ENCODE assay signal across 8 cellular contexts in genomic region chr5:132190161-132190817, GRCh38. TPM values are rescaled to one million over a fixed set of nuclear protein-coding genes. Genes with fewer than 3 reads are reported as not detected.
DNase-seq lines count a peak whose midpoint lies in the region; ATAC-seq and TF ChIP-seq lines count a peak whose summit lies in the region.

No MANE protein-coding gene starts in this region.

- CTCF ChIA-PET in T-cell (lab: Charles Lee): interaction anchor here in 1 of 2 donors (0.9 to 1.4 kb wide), 3 partner anchors 10 to 94 kb away, joined by 4 to 6 read pairs (median 4); no protein-coding TSS in a partner anchor

- H3K4me3 ChIP-seq in CD4-positive, CD25-positive, alpha-beta regulatory T cell (ENCODE audit: low read depth, low read length): no peak overlapping the region
- no peak overlapping the region for H3K4me3 ChIP-seq in osteoblast (ENCODE audit: insufficient read depth, low read length)

- ATAC-seq in CD4-positive, CD25-positive, alpha-beta regulatory T cell (ENCODE audit: low read depth in 2 of 2): peak; percentile 66 to 74
- peak; percentile 52 for ATAC-seq in GM18520 (IDR thresholded peaks at IDR 0.05; ENCODE audit: unreplicated experiment)
- ATAC-seq in HG03025 (IDR thresholded peaks at IDR 0.05; ENCODE audit: low FRiP score, unreplicated experiment): peak; percentile 71
- peak; percentile 92 to 100 (median 98) for ATAC-seq in T-cell (replicated peaks in 1 of 4)

- POLR2A ChIA-PET in T-cell (lab: Charles Lee): interaction anchor here in 1 of 2 donors (0.6 to 0.7 kb wide), 2 partner anchors 86 to 847 kb away, joined by 5 to 7 read pairs; no protein-coding TSS in a partner anchor

- no peaks in the 10 kb centered on the region for H3K36me3 Mint-ChIP-seq in CD4-positive, CD25-positive, alpha-beta regulatory T cell
- H3K36me3 Mint-ChIP-seq in T-cell: no peaks in the 10 kb centered on the region

- H3K4me3 Mint-ChIP-seq in CD4-positive, CD25-positive, alpha-beta regulatory T cell: no peak overlapping the region
- H3K4me3 Mint-ChIP-seq in T-cell: no peak overlapping the region

- intact Hi-C loops in posterior vena cava (cut with DNase I): no loop called here

- no peaks in the 10 kb centered on the region for H3K4me1 ChIP-seq in CD4-positive, CD25-positive, alpha-beta regulatory T cell (ENCODE audit: control insufficient read depth, insufficient read depth, low read length, poor library complexity, severe bottlenecking)
- H3K4me1 ChIP-seq in osteoblast (ENCODE audit: insufficient read depth, low read length): no peaks in the 10 kb centered on the region

- H3K27ac ChIP-seq in CD4-positive, CD25-positive, alpha-beta regulatory T cell (ENCODE audit: insufficient read depth, low read length, poor library complexity, severe bottlenecking): no peak overlapping the region
- no peak overlapping the region for H3K27ac ChIP-seq in osteoblast (ENCODE audit: low read depth, low read length)

- peak; percentile 93 for TF ChIP-seq CTCF in osteoblast (IDR thresholded peaks at IDR 0.05; ENCODE audit: extremely low read depth, low read depth, low read length)

- H3K4me2 ChIP-seq in osteoblast (ENCODE audit: insufficient read depth, low read length): no peak overlapping the region

- H3K27ac Mint-ChIP-seq in CD4-positive, CD25-positive, alpha-beta regulatory T cell: no peak overlapping the region
- H3K27ac Mint-ChIP-seq in T-cell: no peak overlapping the region

- H3K4me1 Mint-ChIP-seq in CD4-positive, CD25-positive, alpha-beta regulatory T cell: peaks cover 0 to 4% (median 0%) of the 10 kb centered on the region in 4 donors
- peaks cover 0 to 3% (median 3%) of the 10 kb centered on the region in 3 donors for H3K4me1 Mint-ChIP-seq in T-cell

- no peak overlapping the region for H2AFZ ChIP-seq in osteoblast (ENCODE audit: low read length)

- H3K9me3 Mint-ChIP-seq in CD4-positive, CD25-positive, alpha-beta regulatory T cell: no peaks in the 10 kb centered on the region
- no peaks in the 10 kb centered on the region for H3K9me3 Mint-ChIP-seq in T-cell

- H3K79me2 ChIP-seq in osteoblast (ENCODE audit: insufficient read depth, low read length): no peaks in the 10 kb centered on the region

- peaks cover 6% of the 10 kb centered on the region for H3K27me3 ChIP-seq in CD4-positive, CD25-positive, alpha-beta regulatory T cell (ENCODE audit: control insufficient read depth, insufficient read depth, low read length)
- H3K27me3 ChIP-seq in osteoblast (ENCODE audit: insufficient read depth, low read length): no peaks in the 10 kb centered on the region

- no peaks in the 10 kb centered on the region for H4K20me1 ChIP-seq in osteoblast (ENCODE audit: insufficient read depth, low read length)

- no peaks in the 10 kb centered on the region for H3K9me3 ChIP-seq in CD4-positive, CD25-positive, alpha-beta regulatory T cell (ENCODE audit: control insufficient read depth in 2 of 2, low read length in 2 of 2)
- H3K9me3 ChIP-seq in osteoblast (ENCODE audit: low read depth, low read length): no peaks in the 10 kb centered on the region

- H3K36me3 ChIP-seq in CD4-positive, CD25-positive, alpha-beta regulatory T cell (ENCODE audit: control insufficient read depth, insufficient read depth, low read length): no peaks in the 10 kb centered on the region
- H3K36me3 ChIP-seq in osteoblast (ENCODE audit: insufficient read depth, low read length): peaks cover 31% of the 10 kb centered on the region

- peak in 2 of 3 donors; percentile 36 to 67 for DNase-seq in CD4-positive, CD25-positive, alpha-beta regulatory T cell
- peak; percentile 75 for DNase-seq in NCI-H2029 treated with DMSO at 0.1 percent for 48 hours (lab: John Stamatoyannopoulos, UW)
- DNase-seq in T-cell: peak in 3 of 34 experiments; percentile 5 to 21 (median 8)
- DNase-seq in fibroblast of the conjunctiva (ENCODE audit: low read depth): peak; percentile 70
- DNase-seq in osteoblast (ENCODE audit: insufficient read length, low spot score, missing footprints): peak; percentile 94
- DNase-seq in posterior vena cava (ENCODE audit: low spot score): no peak

- H3K27me3 Mint-ChIP-seq in CD4-positive, CD25-positive, alpha-beta regulatory T cell: peaks cover 17% of the 10 kb centered on the region
- H3K27me3 Mint-ChIP-seq in T-cell: peaks cover 6 to 9% of the 10 kb centered on the region in 2 donors

RNA-seq across cellular contexts. Expression of gene P4HA2, which starts 37.4 kb away (rescaled TPM):
- not detected for total RNA-seq in CD4-positive, CD25-positive, alpha-beta regulatory T cell
- polyA plus RNA-seq in CD4-positive, CD25-positive, alpha-beta regulatory T cell: not detected
- under 1 TPM in 3 of 5 donors, not detected in 2; 0.50 to 0.99 (median 0.98) TPM for total RNA-seq in T-cell
- total RNA-seq in osteoblast: 155 and 186 TPM in 2 replicates
- total RNA-seq in posterior vena cava: 10 to 100 TPM; 33.2 to 58.8 TPM

Comparison
In these comparisons a context has a peak if more than half of its experiments do, and no peak if none do; other contexts are left out.
1. RNA of gene P4HA2, which starts 37.4 kb away (total RNA-seq): 155 to 186 TPM in osteoblast and 33.2 to 58.8 TPM in posterior vena cava; 0.50 to 0.99 TPM in T-cell and not detected in CD4-positive, CD25-positive, alpha-beta regulatory T cell (single experiment); every median in the first group is over 10 times any median in the second.
2. Peak in every context shown above with its lines, with median percentiles within 50 percentile points of each other: ATAC-seq.